In the genomic region with DNA sequence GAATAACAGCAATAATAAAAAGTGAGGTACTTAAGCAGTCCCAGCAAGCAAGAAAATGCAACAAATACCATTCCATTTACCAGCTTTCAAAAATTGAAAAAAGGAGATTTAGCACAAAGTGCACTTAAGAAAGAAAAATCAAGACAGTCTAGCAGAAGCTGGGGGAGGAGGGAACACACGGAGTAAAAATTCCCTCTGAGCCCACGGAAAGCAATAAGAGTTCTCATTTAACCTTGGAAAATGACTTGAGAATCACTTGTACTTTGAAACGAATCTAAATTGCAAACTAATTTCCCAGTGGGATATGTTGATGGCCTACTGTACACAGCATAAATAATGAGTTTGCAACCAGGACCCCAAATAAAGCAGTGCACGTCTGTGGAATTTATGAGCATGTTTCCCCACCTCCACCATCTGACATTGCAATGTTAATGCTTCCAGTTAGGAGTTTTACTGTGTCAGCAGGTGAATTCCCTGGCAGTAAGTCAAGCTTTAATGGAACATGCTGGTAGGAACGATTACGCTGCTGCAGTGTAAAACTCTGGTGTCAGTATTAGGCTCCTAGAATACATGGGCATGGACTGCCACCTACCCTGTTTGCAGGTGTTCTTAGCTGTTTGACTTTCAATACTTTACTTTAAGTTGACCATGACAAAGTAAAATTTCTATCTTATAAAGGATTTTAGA, we compare ENCODE assay signal across 18 cellular contexts.
A peak's percentile ranks its signal among the peaks of the same experiment; 100 is the strongest.
DNase-seq lines count a peak whose midpoint lies in the region; ATAC-seq and TF ChIP-seq lines count a peak whose summit lies in the region.
"Had no signal": no experiment of that assay in that cellular context is flagged by ENCODE, and none has a peak within 500 bp of the region (broad histone marks: within the 10 kb centered on the region; RNA-seq: fewer than 3 reads in every experiment).

No MANE protein-coding gene starts in this region.

- intact Hi-C loops in mucosa of descending colon (cut with DNase I, micrococcal nuclease) = no loop called here

- peak overlapping the region; percentile 79; the same call in 1 of the 2 replicates for H3K27ac ChIP-seq in KMS-11
- H3K27ac ChIP-seq: epithelial cell of prostate had no signal

- DNase-seq in DMS 273 (lab: John Stamatoyannopoulos, UW; ENCODE audit: unreplicated experiment) = peak; percentile 81
- DNase-seq in RPMI8226 = peak; percentile 62
- DNase-seq in mucosa of descending colon = peak in 1 of 3 donors; percentile 12
- DNase-seq in NCI-H526 treated with DMSO at 0.1 percent for 48 hours (lab: John Stamatoyannopoulos, UW) = no peak
- DNase-seq in NCI-H446 (lab: John Stamatoyannopoulos, UW) = no peak
- no peak for DNase-seq in NCI-H524 treated with DMSO at 0.1 percent for 48 hours (lab: John Stamatoyannopoulos, UW)
- DNase-seq: C1 segment of cervical spinal cord; GF-D8; left colon; naive B cell; NCI-H2029 treated with DMSO at 0.1 percent for 48 hours; sigmoid colon; stimulated activated CD4-positive, alpha-beta T cell treated with anti-CD3 and anti-CD28 coated beads, Interleukin-4, amount 100 ng/mL, for 24 hours had no signal

- H3K9ac ChIP-seq in KMS-11 = no peak overlapping the region; the same call in 1 of the 2 replicates

- TF ChIP-seq CTCF in KMS-11 (conservative IDR thresholded peaks at IDR 0.05; ENCODE audit: low read depth, low read length) (no peak), mucosa of descending colon (IDR thresholded peaks at IDR 0.05) (no peak)

- H3K36me3 ChIP-seq in KMS-11 (ENCODE audit: insufficient read depth) = no peaks in the 10 kb centered on the region
- no peaks in the 10 kb centered on the region for H3K36me3 ChIP-seq in mucosa of descending colon (ENCODE audit: low read depth)
- H3K36me3 ChIP-seq: sigmoid colon had no signal

- H3K27me3 ChIP-seq in KMS-11 (ENCODE audit: insufficient read depth, low read depth) = no peaks in the 10 kb centered on the region
- H3K27me3 ChIP-seq: sigmoid colon had no signal

- no peaks in the 10 kb centered on the region for H3K9me3 ChIP-seq in mucosa of descending colon
- H3K9me3 ChIP-seq: sigmoid colon had no signal

- ATAC-seq in mucosa of descending colon = peak; percentile 25
- no peak for ATAC-seq in HG03457 (IDR thresholded peaks at IDR 0.05; ENCODE audit: unreplicated experiment)
- ATAC-seq: activated CD4-positive, CD25-positive, alpha-beta regulatory T cell treated with anti-CD3 and anti-CD28 coated beads, Interleukin-2, amount 50 U/mL, for 24 hours; GM23338; left colon had no signal

- H3K4me1 ChIP-seq in KMS-11 (ENCODE audit: low read depth, poor library complexity, severe bottlenecking) (peaks cover 48% of the 10 kb centered on the region), mucosa of descending colon (ENCODE audit: low read depth) (no peaks in the 10 kb centered on the region)

- no peak overlapping the region for H3K4me3 ChIP-seq in KMS-11 (IDR thresholded peaks at IDR 0.05; ENCODE audit: insufficient read depth, low read depth, low read length)
- H3K4me3 ChIP-seq in mucosa of descending colon = no peak overlapping the region
- H3K4me3 ChIP-seq: GM23338, sigmoid colon had no signal

- peak overlapping the region; percentile 58; the same call in 1 of the 2 replicates for H2AFZ ChIP-seq in KMS-11 (ENCODE audit: low read depth)
- H2AFZ ChIP-seq: GM23338 had no signal

- H3K79me2 ChIP-seq in KMS-11 (ENCODE audit: insufficient read depth, low read depth) = no peaks in the 10 kb centered on the region

- no peaks in the 10 kb centered on the region for H4K20me1 ChIP-seq in KMS-11 (ENCODE audit: insufficient read depth)

- peak overlapping the region; percentile 66; the same call in 1 of the 2 replicates for H3K4me2 ChIP-seq in KMS-11
- H3K4me2 ChIP-seq: GM23338 had no signal

Comparison
In these comparisons a context has a peak if more than half of its experiments do, and no peak if none do; other contexts are left out.
1. DNase-seq: peak in DMS 273 (single experiment) and RPMI8226 (single experiment); none in NCI-H526 treated with DMSO at 0.1 percent for 48 hours (single experiment), NCI-H446 (0 of 2) and NCI-H524 treated with DMSO at 0.1 percent for 48 hours (single experiment).